Comparison of ENCODE assay signal across 13 cellular contexts in genomic region chr22:49892226-49892899, GRCh38.
"Had no signal": no experiment of that assay in that cellular context is flagged by ENCODE, and none has a peak within 500 bp of the region (broad histone marks: within the 10 kb centered on the region; RNA-seq: fewer than 3 reads in every experiment).

No MANE protein-coding gene starts in this region.

- H3K27ac ChIP-seq: adrenal gland, skin epidermis, transverse colon had no signal

- DNase-seq: activated CD4-positive, alpha-beta memory T cell treated with anti-CD3 and anti-CD28 coated beads for 36 hours; activated CD8-positive, alpha-beta memory T cell treated with anti-CD3 and anti-CD28 coated beads, Interleukin-2, amount 50 U/mL, for 4 hours; activated naive CD4-positive, alpha-beta T cell treated with anti-CD3 and anti-CD28 coated beads for 36 hours; adrenal gland; endodermal cell; erythroblast; hypothalamus; mucosa of descending colon; T1000; transverse colon had no signal

- ATAC-seq: mucosa of descending colon; natural killer cell treated with Interleukin-12 subunit alpha and Interleukin-12 subunit beta and Interleukin-15 and Interleukin-18, amount 100 ng/mL, for 72 hours had no signal

- H3K4me1 ChIP-seq: adrenal gland, transverse colon had no signal

- H3K9me3 ChIP-seq: adrenal gland, transverse colon had no signal

- H3K36me3 ChIP-seq: adrenal gland had no signal

- H3K27me3 ChIP-seq: adrenal gland, transverse colon had no signal

- H3K4me3 ChIP-seq: adrenal gland, lung, mucosa of descending colon, skin epidermis, transverse colon had no signal
